Comparison of ENCODE assay signal across 10 cellular contexts in genomic region chr22:35883028-35883620, GRCh38.
DNase-seq lines count a peak whose midpoint lies in the region; ATAC-seq, FAIRE-seq and TF ChIP-seq lines count a peak whose summit lies in the region.
"Had no signal": no experiment of that assay in that cellular context is flagged by ENCODE, and none has a peak within 500 bp of the region (broad histone marks: within the 10 kb centered on the region; RNA-seq: fewer than 3 reads in every experiment).

No MANE protein-coding gene starts in this region.

- H3K27me3 ChIP-seq in parathyroid adenoma (ENCODE audit: control insufficient read depth, insufficient read depth, low read length) = no peaks in the 10 kb centered on the region

- no peak for ATAC-seq in HG02852 (IDR thresholded peaks at IDR 0.05; ENCODE audit: unreplicated experiment)
- no peak for ATAC-seq in GM21381 (IDR thresholded peaks at IDR 0.05; ENCODE audit: unreplicated experiment)
- no peak for ATAC-seq in GM19351 (IDR thresholded peaks at IDR 0.05; ENCODE audit: unreplicated experiment)

- no peak for FAIRE-seq in RCC 7860 (lab: Jason Lieb, UNC)
- FAIRE-seq: islet of Langerhans had no signal

- H3K79me2 ChIP-seq in parathyroid adenoma = peaks cover 11% of the 10 kb centered on the region

- peak overlapping the region; percentile 62 for H3K27ac ChIP-seq in parathyroid adenoma

- H2AFZ ChIP-seq in parathyroid adenoma = no peak overlapping the region

- peaks cover 21% of the 10 kb centered on the region for H3K4me1 ChIP-seq in parathyroid adenoma

- in situ Hi-C loops in GM13977 (cut with MboI; ENCODE audit: low pct_unique_long_range_greater_than_20kb, low sequenced_read_pairs, unreplicated experiment) = no loop called here

- no peaks in the 10 kb centered on the region for H3K9me3 ChIP-seq in parathyroid adenoma (ENCODE audit: control insufficient read depth, low read length)

- H3K4me2 ChIP-seq in parathyroid adenoma (ENCODE audit: low read length) = no peak overlapping the region

- H3K4me3 ChIP-seq in fibroblast of pulmonary artery (replicated peaks; ENCODE audit: low read depth, low read length) (no peak overlapping the region), parathyroid adenoma (ENCODE audit: low read depth, low read length) (no peak overlapping the region)

- no peak overlapping the region for H3K9ac ChIP-seq in parathyroid adenoma

- DNase-seq in ELF-1 (ENCODE audit: low read depth, low spot score) (peak; percentile 38), RCC 7860 (ENCODE audit: low spot score) (peak; percentile 15), fibroblast of pulmonary artery (ENCODE audit: low read depth) (peak; percentile 61), GM13977 (ENCODE audit: low spot score) (no peak)
- DNase-seq: activated naive CD4-positive, alpha-beta T cell treated with anti-CD3 and anti-CD28 coated beads, Interleukin-2, amount 10 ng/mL, durations not matched to agents 7 days and 5 days had no signal

- H3K36me3 ChIP-seq in parathyroid adenoma (ENCODE audit: control insufficient read depth, insufficient read depth, low read length) = no peaks in the 10 kb centered on the region

- TF ChIP-seq CTCF in fibroblast of pulmonary artery (IDR thresholded peaks at IDR 0.05; ENCODE audit: low read length, missing control alignments) (no peak), parathyroid adenoma (IDR thresholded peaks at IDR 0.05) (no peak), GM13977 (IDR thresholded peaks at IDR 0.05; ENCODE audit: extremely low read depth, insufficient read depth, missing control alignments) (no peak)
